In genomic region chr6:152129606-152130249, GRCh38 we compare ENCODE assay signal across 11 cellular contexts.
DNase-seq lines count a peak whose midpoint lies in the region; ATAC-seq and TF ChIP-seq lines count a peak whose summit lies in the region.
"Had no signal": no experiment of that assay in that cellular context is flagged by ENCODE, and none has a peak within 500 bp of the region (broad histone marks: within the 10 kb centered on the region; RNA-seq: fewer than 3 reads in every experiment).

No MANE protein-coding gene starts in this region.

- H3K36me3 Mint-ChIP-seq in MCF 10A (ENCODE audit: insufficient read depth, unreplicated experiment) = peaks cover 21% of the 10 kb centered on the region
- H3K36me3 Mint-ChIP-seq in nephron progenitor cell (ENCODE audit: low read depth) = peaks cover 20% of the 10 kb centered on the region
- no peaks in the 10 kb centered on the region for H3K36me3 Mint-ChIP-seq in Caco-2 (ENCODE audit: insufficient read depth, unreplicated experiment)

- H3K36me3 ChIP-seq in breast epithelium (peaks cover 3% of the 10 kb centered on the region), cardiac muscle cell (peaks cover 28% of the 10 kb centered on the region), Caco-2 (ENCODE audit: control insufficient read depth, insufficient read depth, low read length) (no peaks in the 10 kb centered on the region)
- H3K36me3 ChIP-seq: neural progenitor cell had no signal

- POLR2A ChIA-PET in MCF 10A (lab: Yijun Ruan, JAX) (no interaction called here), Caco-2 (lab: Charles Lee) (no interaction called here)

- H3K4me3 ChIP-seq in breast epithelium (peak overlapping the region in 2 of 3 donors; percentile 33 to 55), cardiac muscle cell (no peak overlapping the region), Caco-2 (ENCODE audit: low read depth, low read length) (no peak overlapping the region)
- H3K4me3 ChIP-seq: neural progenitor cell had no signal

- H3K27me3 ChIP-seq in breast epithelium (no peaks in the 10 kb centered on the region), cardiac muscle cell (no peaks in the 10 kb centered on the region), Caco-2 (replicated peaks; ENCODE audit: control insufficient read depth, insufficient read depth, low read length) (no peaks in the 10 kb centered on the region)
- H3K27me3 ChIP-seq: neural progenitor cell had no signal

- no peaks in the 10 kb centered on the region for H3K4me1 ChIP-seq in breast epithelium
- peaks cover 2% of the 10 kb centered on the region for H3K4me1 ChIP-seq in cardiac muscle cell (ENCODE audit: low read depth)
- no peaks in the 10 kb centered on the region; the same call in 1 of the 2 replicates for H3K4me1 ChIP-seq in Caco-2
- H3K4me1 ChIP-seq: neural progenitor cell had no signal

- TF ChIP-seq CTCF in breast epithelium (IDR thresholded peaks at IDR 0.05) = no peak
- TF ChIP-seq CTCF in MCF 10A (IDR thresholded peaks at IDR 0.05; ENCODE audit: unreplicated experiment) = no peak
- TF ChIP-seq CTCF in cardiac muscle cell (IDR thresholded peaks at IDR 0.05; ENCODE audit: low read depth, low read length) = no peak
- TF ChIP-seq CTCF in nephron progenitor cell (IDR thresholded peaks at IDR 0.05) = no peak
- no peak for TF ChIP-seq CTCF in Caco-2 (IDR thresholded peaks at IDR 0.05; ENCODE audit: insufficient read depth in 1 of 2, low read depth in 1 of 2, low read length in 1 of 2, severe bottlenecking in 1 of 2, unreplicated experiment in 1 of 2)
- TF ChIP-seq CTCF in GM20000 (IDR thresholded peaks at IDR 0.05; ENCODE audit: extremely low read depth, missing control alignments) = no peak

- H3K4me1 Mint-ChIP-seq in MCF 10A (ENCODE audit: insufficient read depth, unreplicated experiment) (peaks cover 12% of the 10 kb centered on the region), nephron progenitor cell (peaks cover 6% of the 10 kb centered on the region), Caco-2 (ENCODE audit: low read depth, unreplicated experiment) (no peaks in the 10 kb centered on the region)

- BruUV-seq in MCF 10A (replicated peaks; lab: Mats Ljungman, UMichigan) (no TSS peak), Caco-2 (replicated peaks; lab: Mats Ljungman, UMichigan) (no TSS peak)

- H3K9me3 Mint-ChIP-seq in MCF 10A (ENCODE audit: unreplicated experiment) (no peaks in the 10 kb centered on the region), nephron progenitor cell (no peaks in the 10 kb centered on the region), Caco-2 (ENCODE audit: unreplicated experiment) (no peaks in the 10 kb centered on the region)
- H3K9me3 Mint-ChIP-seq: activated CD4-positive, alpha-beta memory T cell treated with anti-CD3 and anti-CD28 coated beads for 36 hours; neural progenitor cell had no signal

- H3K27ac ChIP-seq in breast epithelium (peak overlapping the region; percentile 34 to 88), cardiac muscle cell (peak overlapping the region; percentile 50)
- H3K27ac ChIP-seq: neural progenitor cell had no signal

- no peaks in the 10 kb centered on the region for H3K9me3 ChIP-seq in breast epithelium
- no peaks in the 10 kb centered on the region for H3K9me3 ChIP-seq in cardiac muscle cell (ENCODE audit: low read depth)
- H3K9me3 ChIP-seq in Caco-2 = no peaks in the 10 kb centered on the region

- H3K27ac Mint-ChIP-seq in MCF 10A (ENCODE audit: low read depth, unreplicated experiment) = no peak overlapping the region
- H3K27ac Mint-ChIP-seq in nephron progenitor cell = peak overlapping the region; percentile 49
- no peak overlapping the region for H3K27ac Mint-ChIP-seq in Caco-2 (ENCODE audit: unreplicated experiment)
- H3K27ac Mint-ChIP-seq: neural progenitor cell had no signal

- no peak for ATAC-seq in HG02571 (IDR thresholded peaks at IDR 0.05; ENCODE audit: unreplicated experiment)

- H3K27me3 Mint-ChIP-seq in MCF 10A (ENCODE audit: insufficient read depth, unreplicated experiment) = no peaks in the 10 kb centered on the region
- H3K27me3 Mint-ChIP-seq in nephron progenitor cell (ENCODE audit: low read depth, poor library complexity) = peaks cover 4% of the 10 kb centered on the region
- H3K27me3 Mint-ChIP-seq in Caco-2 (ENCODE audit: insufficient read depth, unreplicated experiment) = no peaks in the 10 kb centered on the region
- H3K27me3 Mint-ChIP-seq: activated CD4-positive, alpha-beta memory T cell treated with anti-CD3 and anti-CD28 coated beads for 36 hours had no signal

- H3K4me3 Mint-ChIP-seq in MCF 10A (ENCODE audit: unreplicated experiment) (no peak overlapping the region), nephron progenitor cell (no peak overlapping the region), Caco-2 (ENCODE audit: unreplicated experiment) (no peak overlapping the region)
- H3K4me3 Mint-ChIP-seq: activated CD4-positive, alpha-beta memory T cell treated with anti-CD3 and anti-CD28 coated beads for 36 hours; neural progenitor cell had no signal

- TF ChIP-seq POLR2A in breast epithelium (IDR thresholded peaks at IDR 0.05) = no peak

- CTCF ChIA-PET in MCF 10A (lab: Yijun Ruan, JAX) = interaction anchor here (0.7 to 1.0 kb wide), 2 partner anchors 364 to 439 kb away, joined by 3 read pairs; no protein-coding TSS in a partner anchor
- CTCF ChIA-PET in Caco-2 (lab: Charles Lee) = no interaction called here

- intact Hi-C loops in breast epithelium (cut with DNase I; ENCODE audit: low total_unique reads) (loop anchor here (10.0 kb wide), 1 partner anchor 365 kb away; no protein-coding TSS in a partner anchor), MCF 10A (cut with micrococcal nuclease) (no loop called here), Caco-2 (cut with micrococcal nuclease; ENCODE audit: unreplicated experiment) (loop anchor here (10.0 kb wide), 1 partner anchor 695 kb away; no protein-coding TSS in a partner anchor)

- DNase-seq in breast epithelium (ENCODE audit: low spot score in 2 of 2) (no peak), MCF 10A (ENCODE audit: unreplicated experiment) (no peak), cardiac muscle cell (ENCODE audit: low read depth in 1 of 2, low spot score in 1 of 2) (peak in 1 of 2 donors; percentile 67), nephron progenitor cell (no peak), Caco-2 (no peak), GM20000 (ENCODE audit: low spot score) (no peak)
- no peak for DNase-seq in activated CD8-positive, alpha-beta memory T cell treated with anti-CD3 and anti-CD28 coated beads, Interleukin-2, amount 50 U/mL, for 48 hours
- DNase-seq: activated CD4-positive, alpha-beta memory T cell treated with anti-CD3 and anti-CD28 coated beads for 36 hours; Kasumi-1 had no signal

Comparison
In these comparisons a context has a peak if more than half of its experiments do, and no peak if none do; other contexts are left out.
1. H3K4me3 ChIP-seq: peak in breast epithelium (2 of 3); none in cardiac muscle cell (single experiment) and Caco-2 (single experiment).